Comparison of ENCODE assay signal across 10 cellular contexts in the genomic region with DNA sequence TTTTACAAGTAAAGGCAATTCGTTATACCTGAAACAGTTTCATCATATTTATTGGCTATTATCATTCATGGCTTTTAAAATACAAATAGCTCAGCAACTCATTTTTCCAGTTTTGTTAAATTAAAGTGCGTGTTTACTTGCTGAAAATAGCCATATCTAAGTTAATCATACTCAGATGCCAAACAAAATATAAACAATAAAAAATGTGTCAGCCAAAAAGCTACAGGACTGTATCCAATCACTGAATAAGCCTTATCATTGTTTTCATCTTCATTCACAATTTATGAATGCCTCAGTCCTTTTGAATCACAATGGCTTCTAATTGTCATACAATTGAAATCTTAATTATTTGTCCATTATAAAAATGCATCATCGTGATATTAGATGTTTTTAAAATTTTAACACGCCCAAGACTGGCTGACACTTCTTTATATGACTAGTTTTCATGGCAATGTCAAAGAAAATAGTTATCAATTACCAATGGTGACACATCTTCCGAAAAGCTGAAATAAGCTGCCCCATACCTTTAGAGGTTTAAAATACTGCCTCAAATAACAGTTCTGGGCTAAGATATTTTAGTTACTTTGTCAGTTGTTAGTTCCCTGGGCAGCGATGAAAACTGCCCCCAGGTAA. TPM values are rescaled to one million over a fixed set of nuclear protein-coding genes. Genes with fewer than 3 reads are reported as not detected.
DNase-seq lines count a peak whose midpoint lies in the region; ATAC-seq, FAIRE-seq and TF ChIP-seq lines count a peak whose summit lies in the region.
"Had no signal": no experiment of that assay in that cellular context is flagged by ENCODE, and none has a peak within 500 bp of the region (broad histone marks: within the 10 kb centered on the region; RNA-seq: fewer than 3 reads in every experiment).

No MANE protein-coding gene starts in this region.

- no peak for TF ChIP-seq POLR2A in GM18505 (IDR thresholded peaks at IDR 0.05; ENCODE audit: borderline replicate concordance, extremely low read depth, insufficient read depth, insufficient read length)

- peak overlapping the region; percentile 92 for H3K4me2 ChIP-seq in hepatocyte

- no peak for ATAC-seq in HG02852 (IDR thresholded peaks at IDR 0.05; ENCODE audit: unreplicated experiment)
- no peak for ATAC-seq in GM18505 (IDR thresholded peaks at IDR 0.05; ENCODE audit: unreplicated experiment)
- ATAC-seq: activated T-cell treated with anti-CD3 and anti-CD28 coated beads, Interleukin-2, amount 50 U/mL, for 4 hours had no signal

- H3K4me1 ChIP-seq in ascending aorta (no peaks in the 10 kb centered on the region), hepatocyte (ENCODE audit: insufficient read depth) (peaks cover 10% of the 10 kb centered on the region), rectal smooth muscle tissue (ENCODE audit: control insufficient read depth, insufficient read depth, low read length) (peaks cover 9% of the 10 kb centered on the region)

- H3K27me3 ChIP-seq in ascending aorta (no peaks in the 10 kb centered on the region), hepatocyte (peaks cover 10% of the 10 kb centered on the region), rectal smooth muscle tissue (ENCODE audit: control insufficient read depth, insufficient read depth, low read length) (no peaks in the 10 kb centered on the region)

- peak overlapping the region; percentile 19 for H2AFZ ChIP-seq in hepatocyte

- H3K9ac ChIP-seq in rectal smooth muscle tissue (ENCODE audit: low read length), result no peak overlapping the region

- H3K9me3 ChIP-seq in ascending aorta, result no peaks in the 10 kb centered on the region
- H3K9me3 ChIP-seq in hepatocyte (ENCODE audit: low read depth), result no peaks in the 10 kb centered on the region

- H4K20me1 ChIP-seq in hepatocyte (ENCODE audit: insufficient read depth, poor library complexity, severe bottlenecking), result peaks cover 17% of the 10 kb centered on the region

- WGBS in hepatocyte (ENCODE audit: low lambda C conversion rate, missing lambda C conversion rate), result 26% methylated on average over 6 of the region's 6 CpGs

- H3K27ac ChIP-seq in ascending aorta (peak overlapping the region; percentile 99 to 100), hepatocyte (peak overlapping the region; percentile 97), rectal smooth muscle tissue (ENCODE audit: low read depth, low read length) (peak overlapping the region; percentile 76)

- peak; percentile 39 for FAIRE-seq in GM19239 (lab: Jason Lieb, UNC)

- no peak for TF ChIP-seq CTCF in ascending aorta (IDR thresholded peaks at IDR 0.05)
- TF ChIP-seq CTCF in hepatocyte (IDR thresholded peaks at IDR 0.05; ENCODE audit: poor library complexity), result no peak

- H3K79me2 ChIP-seq in hepatocyte, result peaks cover 69% of the 10 kb centered on the region

- intact Hi-C loops in ascending aorta (cut with DNase I), result loop anchor here (5.0 kb wide), 4 partner anchors 60 to 825 kb away; no protein-coding TSS in a partner anchor

- no peak for DNase-seq in GM19239 (ENCODE audit: insufficient read length, low spot score)
- DNase-seq in ascending aorta (ENCODE audit: low spot score in 2 of 2), result no peak
- no peak for DNase-seq in hepatocyte (ENCODE audit: low spot score)
- no peak for DNase-seq in 8988T
- DNase-seq in stimulated activated naive CD4-positive, alpha-beta T cell treated with Interleukin-2 at 50 U/mL for 16 hours (lab: John Stamatoyannopoulos, UW), result no peak
- DNase-seq: activated T-cell treated with anti-CD3 and anti-CD28 coated beads, Interleukin-2, amount 50 U/mL, for 4 hours; KBM-7 had no signal

- H3K36me3 ChIP-seq in ascending aorta (peaks cover under 1 to 3% of the 10 kb centered on the region in 2 donors), hepatocyte (replicated peaks; ENCODE audit: insufficient read depth, low read depth) (no peaks in the 10 kb centered on the region), rectal smooth muscle tissue (ENCODE audit: control insufficient read depth, insufficient read depth, low read length) (no peaks in the 10 kb centered on the region)

- H3K4me3 ChIP-seq in ascending aorta (peak overlapping the region; percentile 91 to 95), hepatocyte (peak overlapping the region; percentile 84), rectal smooth muscle tissue (ENCODE audit: low read length) (peak overlapping the region; percentile 86)

- H3K9me2 ChIP-seq in hepatocyte (replicated peaks; ENCODE audit: insufficient read depth), result no peaks in the 10 kb centered on the region

RNA-seq across cellular contexts. Expression of a gene that starts 1.9 kb away (rescaled TPM):
- 99.9 TPM for total RNA-seq in ascending aorta
- 22.8 and 27.3 TPM in 2 replicates for total RNA-seq in hepatocyte
- polyA plus RNA-seq in hepatocyte, result 13.4 and 15.2 TPM in 2 replicates
